In genomic region chr20:8389381-8390368, GRCh38 we compare ENCODE assay signal across 9 cellular contexts.
A peak's percentile ranks its signal among the peaks of the same experiment; 100 is the strongest.
DNase-seq lines count a peak whose midpoint lies in the region; ATAC-seq, FAIRE-seq and TF ChIP-seq lines count a peak whose summit lies in the region.
"Had no signal": no experiment of that assay in that cellular context is flagged by ENCODE, and none has a peak within 500 bp of the region (broad histone marks: within the 10 kb centered on the region; RNA-seq: fewer than 3 reads in every experiment).

No MANE protein-coding gene starts in this region.

- H3K27ac ChIP-seq in GM12878 (ENCODE audit: control insufficient read depth, insufficient read depth) (no peak overlapping the region), thyroid gland (no peak overlapping the region)

- H3K36me3 Mint-ChIP-seq in immature natural killer cell = no peaks in the 10 kb centered on the region
- no peaks in the 10 kb centered on the region for H3K36me3 Mint-ChIP-seq in activated T-cell treated with anti-CD3 and anti-CD28 coated beads, Interleukin-2, amount 50 U/mL, for 72 hours (ENCODE audit: insufficient read depth in 2 of 2)
- H3K36me3 Mint-ChIP-seq: CD8-positive, alpha-beta memory T cell had no signal

- no peaks in the 10 kb centered on the region for H4K20me1 ChIP-seq in GM12878 (ENCODE audit: control insufficient read depth, insufficient read depth)

- H2AFZ ChIP-seq in GM12878 (ENCODE audit: control insufficient read depth, low read depth, low read length) = no peak overlapping the region

- TF ChIP-seq EP300 in GM12878 (IDR thresholded peaks at IDR 0.05; ENCODE audit: borderline replicate concordance in 1 of 2, control insufficient read depth in 1 of 2, low read depth in 2 of 2, low read length in 2 of 2) = no peak

- no peaks in the 10 kb centered on the region for H3K79me2 ChIP-seq in GM12878 (ENCODE audit: control insufficient read depth, insufficient read depth, low read length)

- H3K9ac ChIP-seq in GM12878 (ENCODE audit: control insufficient read depth, insufficient read depth, low read length) = no peak overlapping the region

- H3K4me3 Mint-ChIP-seq in immature natural killer cell = no peak overlapping the region
- no peak overlapping the region for H3K4me3 Mint-ChIP-seq in activated T-cell treated with anti-CD3 and anti-CD28 coated beads, Interleukin-2, amount 50 U/mL, for 72 hours
- H3K4me3 Mint-ChIP-seq: CD8-positive, alpha-beta memory T cell had no signal

- CTCF ChIA-PET in GM12878 (lab: Yijun Ruan, JAX) = interaction anchor here (0.7 to 5.9 kb wide), 40 partner anchors 8 to 755 kb away, joined by 3 to 36 read pairs (median 5); no protein-coding TSS in a partner anchor

- in situ Hi-C loops in GM12878 (cut with MboI) = loop anchor here (10.0 kb wide), 1 partner anchor 255 kb away; the partner anchor contains the start of gene PLCB1

- no peak overlapping the region for H3K4me2 ChIP-seq in GM12878 (ENCODE audit: control insufficient read depth, insufficient read depth)

- H3K4me1 ChIP-seq in GM12878 (ENCODE audit: control insufficient read depth, insufficient read depth, low read length) (no peaks in the 10 kb centered on the region; the same call in 1 of the 2 replicates), thyroid gland (peaks cover 5 to 15% of the 10 kb centered on the region in 2 donors)

- POLR2A ChIA-PET in GM12878 (lab: Charles Lee) = interaction anchor here (1.2 kb wide), 1 partner anchor 19 kb away, joined by 3 read pairs; no protein-coding TSS in a partner anchor

- RAD21 ChIA-PET in GM12878 (lab: Charles Lee; ENCODE audit: unreplicated experiment) = interaction anchor here (0.7 to 2.1 kb wide), 6 partner anchors 10 to 1198 kb away, joined by 3 to 6 read pairs (median 4); no protein-coding TSS in a partner anchor

- H3K27me3 ChIP-seq in GM12878 (replicated peaks in 1 of 2; ENCODE audit: control insufficient read depth in 2 of 2, insufficient read depth in 2 of 2, low read length in 1 of 2) (no peaks in the 10 kb centered on the region), thyroid gland (no peaks in the 10 kb centered on the region)

- 49% methylated on average over 12 of the region's 12 CpGs for WGBS in GM12878 (ENCODE audit: insufficient coverage, insufficient replicate concordance, low lambda C conversion rate, missing lambda C conversion rate)
- 44 to 51% methylated on average over 12 of the region's 12 CpGs for WGBS in thyroid gland, 2 donors

- TF ChIP-seq POLR2A in GM12878 (IDR thresholded peaks at IDR 0.05; ENCODE audit: low read depth, low read length) (no peak), thyroid gland (IDR thresholded peaks at IDR 0.05) (no peak)

- TF ChIP-seq RAD21 in GM12878 (IDR thresholded peaks at IDR 0.05; ENCODE audit: insufficient read depth, low read depth, low read length) = peak; percentile 42; the same call in 1 of the 2 replicates

- H3K9me3 ChIP-seq in GM12878 (replicated peaks; ENCODE audit: control insufficient read depth, insufficient read depth, low read length) = no peaks in the 10 kb centered on the region
- no peaks in the 10 kb centered on the region for H3K9me3 ChIP-seq in thyroid gland

- H3K27me3 Mint-ChIP-seq in immature natural killer cell (ENCODE audit: low read depth in 3 of 3) = peaks cover 0 to 5% (median 0%) of the 10 kb centered on the region in 3 donors
- no peaks in the 10 kb centered on the region for H3K27me3 Mint-ChIP-seq in activated T-cell treated with anti-CD3 and anti-CD28 coated beads, Interleukin-2, amount 50 U/mL, for 72 hours (ENCODE audit: low read depth)
- H3K27me3 Mint-ChIP-seq: CD8-positive, alpha-beta memory T cell had no signal

- TF ChIP-seq CTCF in GM12878 (IDR thresholded peaks at IDR 0.05 in 2 of 3, conservative IDR thresholded peaks at IDR 0.05 in 1 of 3; ENCODE audit: control insufficient read depth in 2 of 3, extremely low read depth in 1 of 3, insufficient read depth in 1 of 3, low read depth in 3 of 3, low read length in 3 of 3) (peak; percentile 11 to 48 (median 46); a peak in 5 of 6 replicates), thyroid gland (IDR thresholded peaks at IDR 0.05) (peak; percentile 23 to 66 (median 47))

- H3K27ac Mint-ChIP-seq in immature natural killer cell = peak overlapping the region in 1 of 6 donors; percentile 14
- no peak overlapping the region for H3K27ac Mint-ChIP-seq in activated T-cell treated with anti-CD3 and anti-CD28 coated beads, Interleukin-2, amount 50 U/mL, for 72 hours

- FAIRE-seq in GM12878 (lab: Jason Lieb, UNC) = no peak

- H3K4me1 Mint-ChIP-seq in immature natural killer cell = peaks cover 36 to 46% of the 10 kb centered on the region in 2 donors
- H3K4me1 Mint-ChIP-seq in activated T-cell treated with anti-CD3 and anti-CD28 coated beads, Interleukin-2, amount 50 U/mL, for 72 hours (ENCODE audit: low read depth) = no peaks in the 10 kb centered on the region

- H3K4me3 ChIP-seq in GM12878 (no peak overlapping the region), thyroid gland (replicated peaks in 1 of 3) (no peak overlapping the region)

- ATAC-seq in GM12878 = peak; percentile 47; the same call in 2 of the 3 replicates
- ATAC-seq in activated T-cell treated with anti-CD3 and anti-CD28 coated beads, Interleukin-2, amount 50 U/mL, for 72 hours (replicated peaks in 1 of 2) = no peak

- peak; percentile 14 for DNase-seq in NCI-H1436 (lab: John Stamatoyannopoulos, UW)
- DNase-seq in NCI-H1436 treated with DMSO at 0.1 percent for 48 hours (lab: John Stamatoyannopoulos, UW) = no peak
- peak; percentile 71 for DNase-seq in NCI-H2196 (lab: John Stamatoyannopoulos, UW; ENCODE audit: unreplicated experiment)
- no peak for DNase-seq in GM12878 (ENCODE audit: low read depth, low spot score)
- peak; percentile 15 to 42 (median 30) for DNase-seq in immature natural killer cell
- DNase-seq in thyroid gland = peak; percentile 7 to 14
- DNase-seq in activated T-cell treated with anti-CD3 and anti-CD28 coated beads, Interleukin-2, amount 50 U/mL, for 72 hours = no peak
- no peak for DNase-seq in ureter (ENCODE audit: low spot score)

- SMC1A ChIA-PET in GM12878 (lab: Charles Lee; ENCODE audit: uncharacterized antibody, unreplicated experiment) = interaction anchor here (0.6 to 6.1 kb wide), 17 partner anchors 11 to 453 kb away, joined by 3 to 43 read pairs (median 4); no protein-coding TSS in a partner anchor

- H3K9me3 Mint-ChIP-seq in immature natural killer cell = no peaks in the 10 kb centered on the region
- H3K9me3 Mint-ChIP-seq in activated T-cell treated with anti-CD3 and anti-CD28 coated beads, Interleukin-2, amount 50 U/mL, for 72 hours = no peaks in the 10 kb centered on the region
- H3K9me3 Mint-ChIP-seq: CD8-positive, alpha-beta memory T cell had no signal

- H3K36me3 ChIP-seq in GM12878 (ENCODE audit: control insufficient read depth in 2 of 2, insufficient read depth in 2 of 2, low read length in 1 of 2) (no peaks in the 10 kb centered on the region), thyroid gland (no peaks in the 10 kb centered on the region)

- BruUV-seq in GM12878 (replicated peaks; lab: Mats Ljungman, UMichigan) = no TSS peak

- intact Hi-C loops in GM12878 (cut with micrococcal nuclease; ENCODE audit: unreplicated experiment) (loop anchor here (1.0 to 10.0 kb wide), 4 partner anchors 177 to 455 kb away; partner anchors contain the start of gene PLCB1), thyroid gland (cut with DNase I) (loop anchor here (5.0 to 10.0 kb wide), 2 partner anchors 255 to 333 kb away; partner anchors contain the start of gene PLCB1)

TF ChIP-seq in GM12878, 131 proteins besides CTCF, POLR2A, EP300 and RAD21:
- peak; percentile 54; the same call in 1 of the 2 replicates for TF ChIP-seq SMC3 (IDR thresholded peaks at IDR 0.05; ENCODE audit: borderline replicate concordance, low read length)
- TF ChIP-seq ATF7 (IDR thresholded peaks at IDR 0.05; ENCODE audit: low read depth) = no peak
- no peak for TF ChIP-seq POU2F2 (IDR thresholded peaks at IDR 0.05; ENCODE audit: borderline replicate concordance, low read depth, low read length)
- TF ChIP-seq CREM (IDR thresholded peaks at IDR 0.05; ENCODE audit: low read depth) = no peak

Comparison
In these comparisons a context has a peak if more than half of its experiments do, and no peak if none do; other contexts are left out.
1. DNase-seq: peak in NCI-H1436 (single experiment), NCI-H2196 (single experiment), immature natural killer cell (3 of 3) and thyroid gland (2 of 2); none in NCI-H1436 treated with DMSO at 0.1 percent for 48 hours (single experiment), GM12878 (single experiment), activated T-cell treated with anti-CD3 and anti-CD28 coated beads, Interleukin-2, amount 50 U/mL, for 72 hours (0 of 2) and ureter (single experiment).